ENCODE assay signal across 21 cellular contexts in genomic region chr6:151060742-151061100, GRCh38.
DNase-seq lines count a peak whose midpoint lies in the region; ATAC-seq, FAIRE-seq and TF ChIP-seq lines count a peak whose summit lies in the region.
"Had no signal": no experiment of that assay in that cellular context is flagged by ENCODE, and none has a peak within 500 bp of the region (broad histone marks: within the 10 kb centered on the region; RNA-seq: fewer than 3 reads in every experiment).

No MANE protein-coding gene starts in this region.

- H3K9me3 ChIP-seq in IMR-90 (ENCODE audit: control insufficient read depth, insufficient read depth, low read length), result no peaks in the 10 kb centered on the region
- H3K9me3 ChIP-seq in mammary epithelial cell (replicated peaks; ENCODE audit: insufficient read depth, low read length), result no peaks in the 10 kb centered on the region
- no peaks in the 10 kb centered on the region for H3K9me3 ChIP-seq in HepG2 (ENCODE audit: low read length)
- no peaks in the 10 kb centered on the region for H3K9me3 ChIP-seq in small intestine (ENCODE audit: control insufficient read depth, low read depth)
- no peaks in the 10 kb centered on the region for H3K9me3 ChIP-seq in CD4-positive, alpha-beta memory T cell (ENCODE audit: control insufficient read depth in 1 of 2, low read length in 2 of 2)
- H3K9me3 ChIP-seq: adrenal gland, BE2C, left lung, ovary, spleen, suprapubic skin had no signal

- no peaks in the 10 kb centered on the region for H3K4me1 Mint-ChIP-seq in CD4-positive, alpha-beta memory T cell
- H3K4me1 Mint-ChIP-seq: activated CD4-positive, alpha-beta T cell treated with anti-CD3 and anti-CD28 coated beads for 36 hours; central memory CD8-positive, alpha-beta T cell; endodermal cell had no signal

- H3K36me3 ChIP-seq in IMR-90 (ENCODE audit: control insufficient read depth, insufficient read depth, low read length) (peaks cover 28% of the 10 kb centered on the region), mammary epithelial cell (ENCODE audit: insufficient read depth, low read length) (peaks cover 3% of the 10 kb centered on the region), HepG2 (replicated peaks in 1 of 2; ENCODE audit: control insufficient read depth in 1 of 2, insufficient read depth in 2 of 2, low read length in 2 of 2) (no peaks in the 10 kb centered on the region; a peak in 1 of 5 replicates), small intestine (ENCODE audit: control insufficient read depth in 2 of 2, insufficient read depth in 2 of 2, low read length in 2 of 2) (no peaks in the 10 kb centered on the region)
- H3K36me3 ChIP-seq in CD4-positive, alpha-beta memory T cell (ENCODE audit: insufficient read depth, low read length), result no peaks in the 10 kb centered on the region
- H3K36me3 ChIP-seq: adrenal gland, ovary, suprapubic skin had no signal

- WGBS in IMR-90 (ENCODE audit: extremely low coverage in 2 of 2, insufficient read length in 1 of 2), 2 experiments, result no CpG with 5 or more reads among the region's 5 CpGs
- 98% methylated on average over 5 of the region's 5 CpGs for WGBS in mammary epithelial cell (ENCODE audit: low coverage, missing lambda C conversion rate)
- 89% methylated on average over 5 of the region's 5 CpGs for WGBS in HepG2 (ENCODE audit: low lambda C conversion rate)
- WGBS in small intestine, 3 donors, result 94 to 96% (median 95%) methylated on average over 5 of the region's 5 CpGs

- TF ChIP-seq EP300 in HepG2 (IDR thresholded peaks at IDR 0.05; ENCODE audit: low read depth in 2 of 2, low read length in 2 of 2) (no peak), HepG2 (CRISPR knock-in tag; IDR thresholded peaks at IDR 0.05; ENCODE audit: borderline replicate concordance) (no peak)

- H2BK5ac ChIP-seq in IMR-90 (ENCODE audit: low read depth, low read length, poor library complexity, severe bottlenecking), result peak overlapping the region; percentile 75

- intact Hi-C loops in IMR-90 (cut with micrococcal nuclease), result loop anchor here (10.0 kb wide), 1 partner anchor 166 kb away; no protein-coding TSS in a partner anchor
- intact Hi-C loops in mammary epithelial cell (cut with micrococcal nuclease), result loop anchor here (1.0 kb wide), 2 partner anchors 19 to 24 kb away; no protein-coding TSS in a partner anchor
- intact Hi-C loops in HepG2 (cut with micrococcal nuclease; ENCODE audit: unreplicated experiment), result loop anchor here (10.0 kb wide), 2 partner anchors 46 to 64 kb away; no protein-coding TSS in a partner anchor
- intact Hi-C loops in CD4-positive, alpha-beta memory T cell (cut with micrococcal nuclease), result no loop called here

- in situ Hi-C loops in IMR-90 (cut with MboI; ENCODE audit: low sequenced_read_pairs) (loop anchor here (25.0 kb wide), 1 partner anchor 1223 kb away; no protein-coding TSS in a partner anchor), mammary epithelial cell (cut with MboI; ENCODE audit: low sequenced_read_pairs in 2 of 2) (no loop called here), HepG2 (cut with HindIII; ENCODE audit: extremely low pct_ligation_motif_present, low pct_unique_long_range_greater_than_20kb) (no loop called here)

- H3K9ac ChIP-seq in IMR-90 (ENCODE audit: low read depth, low read length) (no peak overlapping the region), mammary epithelial cell (ENCODE audit: insufficient read depth, low read length) (peak overlapping the region; percentile 30), HepG2 (ENCODE audit: insufficient read depth, low read depth, low read length) (peak overlapping the region; percentile 74)

- no peak for FAIRE-seq in HepG2 (lab: Jason Lieb, UNC)
- FAIRE-seq in small intestine (lab: Jason Lieb, UNC), result no peak
- FAIRE-seq: G401.6 had no signal

- TF ChIP-seq POLR2A in IMR-90 (IDR thresholded peaks at IDR 0.05; ENCODE audit: low read depth, low read length) (no peak), HepG2 (IDR thresholded peaks at IDR 0.05; ENCODE audit: insufficient read depth in 1 of 2, low read depth in 2 of 2, low read length in 2 of 2) (no peak)

- H3K27me3 Mint-ChIP-seq in CD4-positive, alpha-beta memory T cell, result no peaks in the 10 kb centered on the region
- H3K27me3 Mint-ChIP-seq: activated CD4-positive, alpha-beta T cell treated with anti-CD3 and anti-CD28 coated beads for 36 hours; central memory CD8-positive, alpha-beta T cell had no signal

- H3K9me1 ChIP-seq in IMR-90 (ENCODE audit: insufficient read depth, low read length), result peaks cover 29% of the 10 kb centered on the region

- peak overlapping the region; percentile 63 for H3K14ac ChIP-seq in IMR-90 (replicated peaks; ENCODE audit: low read depth, low read length)

- H2AK9ac ChIP-seq in IMR-90 (replicated peaks; ENCODE audit: low read depth, low read length, poor library complexity), result no peak overlapping the region

- H3K27ac ChIP-seq in IMR-90 (ENCODE audit: insufficient read depth, low read length) (peak overlapping the region; percentile 41), mammary epithelial cell (ENCODE audit: insufficient read depth, low read depth, low read length) (peak overlapping the region; percentile 96), HepG2 (ENCODE audit: extremely low read length, insufficient read depth, low read length) (peak overlapping the region; percentile 77), small intestine (ENCODE audit: low read depth in 1 of 2, low read length in 1 of 2) (peak overlapping the region; percentile 33 to 71)
- H3K27ac ChIP-seq in CD4-positive, alpha-beta memory T cell (ENCODE audit: low read depth, low read length), result no peak overlapping the region
- H3K27ac ChIP-seq: left lung, ovary, suprapubic skin had no signal

- DNase-seq in IMR-90, result no peak
- DNase-seq in mammary epithelial cell, result peak; percentile 11
- DNase-seq in HepG2 (ENCODE audit: low spot score), result no peak
- no peak for DNase-seq in small intestine
- no peak for DNase-seq in CD4-positive, alpha-beta memory T cell
- DNase-seq in NCI-H187 (lab: John Stamatoyannopoulos, UW), result no peak
- no peak for DNase-seq in COLO829 (ENCODE audit: low spot score)
- DNase-seq: activated CD4-positive, alpha-beta T cell treated with anti-CD3 and anti-CD28 coated beads for 36 hours; activated gamma-delta T cell; BE2C; endodermal cell; left lung; NCI-H1092; NCI-H524; spleen had no signal

- peaks cover 0 to 2% of the 10 kb centered on the region in 2 donors for H3K36me3 Mint-ChIP-seq in CD4-positive, alpha-beta memory T cell

- H3K4ac ChIP-seq in IMR-90 (ENCODE audit: low read depth, low read length), result peak overlapping the region; percentile 83

- H3K56ac ChIP-seq in IMR-90 (ENCODE audit: extremely low read depth, insufficient read depth, low read length), result peak overlapping the region; percentile 11; the same call in 1 of the 2 replicates

- H4K8ac ChIP-seq in IMR-90 (ENCODE audit: low read depth in 2 of 2, low read length in 2 of 2), result peak overlapping the region; percentile 28 to 62; a peak in 3 of 4 replicates

- ATAC-seq in IMR-90 (ENCODE audit: low read depth) (no peak), HepG2 (no peak), GM19023 (IDR thresholded peaks at IDR 0.05; ENCODE audit: unreplicated experiment) (no peak)
- ATAC-seq: activated CD4-positive, alpha-beta T cell treated with anti-CD3 and anti-CD28 coated beads for 36 hours had no signal

- no peak overlapping the region for H3K27ac Mint-ChIP-seq in CD4-positive, alpha-beta memory T cell
- H3K27ac Mint-ChIP-seq: activated CD4-positive, alpha-beta T cell treated with anti-CD3 and anti-CD28 coated beads for 36 hours had no signal

- peak overlapping the region; percentile 79 for H3K18ac ChIP-seq in IMR-90 (ENCODE audit: low read depth, low read length)

- dilution Hi-C loops in IMR-90 (cut with HindIII; ENCODE audit: low sequenced_read_pairs, unreplicated experiment) (no loop called here), mammary epithelial cell (cut with HindIII; ENCODE audit: low sequenced_read_pairs) (no loop called here)

- 0 out of 2 replicates have a peak, but pooled peaks cover 7% of the 10 kb centered on the region for H4K20me1 ChIP-seq in IMR-90 (ENCODE audit: insufficient read depth, low read length)
- no peaks in the 10 kb centered on the region for H4K20me1 ChIP-seq in mammary epithelial cell (ENCODE audit: insufficient read depth, low read length)
- no peaks in the 10 kb centered on the region for H4K20me1 ChIP-seq in HepG2 (ENCODE audit: insufficient read depth, low read length)

- H3K4me3 Mint-ChIP-seq in CD4-positive, alpha-beta memory T cell, result no peak overlapping the region
- H3K4me3 Mint-ChIP-seq: activated CD4-positive, alpha-beta T cell treated with anti-CD3 and anti-CD28 coated beads for 36 hours; central memory CD8-positive, alpha-beta T cell; endodermal cell had no signal

- H3K4me1 ChIP-seq in IMR-90 (ENCODE audit: control insufficient read depth, insufficient read depth, low read length) (peaks cover 14% of the 10 kb centered on the region), mammary epithelial cell (ENCODE audit: insufficient read depth, low read length) (peaks cover 42% of the 10 kb centered on the region), HepG2 (ENCODE audit: insufficient read depth, low read length) (peaks cover 56% of the 10 kb centered on the region), small intestine (ENCODE audit: control insufficient read depth in 2 of 2, insufficient read depth in 1 of 2, low read depth in 1 of 2, low read length in 1 of 2) (no peaks in the 10 kb centered on the region)
- H3K4me1 ChIP-seq in CD4-positive, alpha-beta memory T cell (ENCODE audit: insufficient read depth, low read length), result no peaks in the 10 kb centered on the region
- H3K4me1 ChIP-seq: BE2C, left lung had no signal

- peak overlapping the region; percentile 50 for H4K5ac ChIP-seq in IMR-90 (ENCODE audit: low read depth, low read length)

- TF ChIP-seq CTCF in IMR-90 (conservative IDR thresholded peaks at IDR 0.05; ENCODE audit: low read depth, low read length) (no peak), mammary epithelial cell (conservative IDR thresholded peaks at IDR 0.05 in 1 of 2, IDR thresholded peaks at IDR 0.05 in 1 of 2; ENCODE audit: extremely low read depth in 1 of 2, insufficient read depth in 1 of 2, low read depth in 1 of 2, low read length in 2 of 2) (no peak), HepG2 (CRISPR knock-in tag; IDR thresholded peaks at IDR 0.05) (no peak)

- H2AFZ ChIP-seq in IMR-90 (replicated peaks; ENCODE audit: low read length, poor library complexity) (no peak overlapping the region), mammary epithelial cell (ENCODE audit: low read depth, low read length) (no peak overlapping the region), HepG2 (ENCODE audit: low read length) (no peak overlapping the region)

- peak overlapping the region; percentile 57 for H2BK120ac ChIP-seq in IMR-90 (ENCODE audit: low read depth, low read length)

- H3K23ac ChIP-seq in IMR-90 (ENCODE audit: low read depth, low read length), result peak overlapping the region; percentile 32

- H3K4me3 ChIP-seq in IMR-90 (ENCODE audit: insufficient read depth, low read depth, low read length), result no peak overlapping the region
- H3K4me3 ChIP-seq in mammary epithelial cell (replicated peaks in 1 of 3; ENCODE audit: insufficient read depth in 1 of 3, low read depth in 2 of 3, low read length in 3 of 3), result no peak overlapping the region
- 0 out of 6 replicates have a peak overlapping the region, but pooled peaks of 1 of the 3 experiments have one; percentile 13 for H3K4me3 ChIP-seq in HepG2 (replicated peaks in 1 of 3; ENCODE audit: insufficient read depth in 1 of 3, low read depth in 2 of 3, low read length in 3 of 3)
- H3K4me3 ChIP-seq in small intestine (ENCODE audit: low read depth in 1 of 2, low read length in 2 of 2), result no peak overlapping the region
- H3K4me3 ChIP-seq in CD4-positive, alpha-beta memory T cell (ENCODE audit: low read length in 2 of 2), result no peak overlapping the region
- H3K4me3 ChIP-seq: adrenal gland, left lung, ovary, spleen, suprapubic skin had no signal

- peaks cover 26 to 61% of the 10 kb centered on the region in 2 experiments for H3K79me1 ChIP-seq in IMR-90 (ENCODE audit: low read depth in 1 of 2, low read length in 2 of 2)

- H3K4me2 ChIP-seq in IMR-90 (ENCODE audit: low read depth, low read length) (peak overlapping the region; percentile 18; the same call in 1 of the 2 replicates), mammary epithelial cell (ENCODE audit: insufficient read depth, low read depth, low read length) (peak overlapping the region; percentile 21), HepG2 (ENCODE audit: low read depth, low read length) (peak overlapping the region; percentile 60)

- no peaks in the 10 kb centered on the region for H3K9me3 Mint-ChIP-seq in CD4-positive, alpha-beta memory T cell
- H3K9me3 Mint-ChIP-seq: central memory CD8-positive, alpha-beta T cell; endodermal cell had no signal

- peak overlapping the region; percentile 42 for H4K91ac ChIP-seq in IMR-90 (ENCODE audit: insufficient read depth, low read depth, low read length)

- POLR2A ChIA-PET in IMR-90 (lab: Charles Lee; ENCODE audit: unreplicated experiment), result no interaction called here
- POLR2A ChIA-PET in HepG2 (lab: Yijun Ruan, JAX), result interaction anchor here (0.6 to 1.7 kb wide), 11 partner anchors 8 to 58 kb away, joined by 3 to 11 read pairs (median 5); no protein-coding TSS in a partner anchor
- POLR2A ChIA-PET in CD4-positive, alpha-beta memory T cell (lab: Charles Lee; ENCODE audit: partially characterized antibody), result no interaction called here

- peak overlapping the region; percentile 86 for H2AK5ac ChIP-seq in IMR-90 (ENCODE audit: low read depth, low read length)

- CTCF ChIA-PET in IMR-90 (lab: Yijun Ruan, JAX) (no interaction called here), mammary epithelial cell (lab: Charles Lee; ENCODE audit: low non-redundant PET) (no interaction called here), HepG2 (lab: Yijun Ruan, JAX; ENCODE audit: low intra/inter-chr PET ratio, low total read pairs) (no interaction called here)
- CTCF ChIA-PET in CD4-positive, alpha-beta memory T cell (lab: Charles Lee; ENCODE audit: partially characterized antibody), result no interaction called here

- TF ChIP-seq RAD21 in IMR-90 (IDR thresholded peaks at IDR 0.05; ENCODE audit: low read length) (no peak), HepG2 (CRISPR knock-in tag; IDR thresholded peaks at IDR 0.05) (no peak)

- H2BK15ac ChIP-seq in IMR-90 (ENCODE audit: low read depth, low read length), result peak overlapping the region; percentile 32; the same call in 2 of the 3 replicates

- peaks cover 3% of the 10 kb centered on the region for H3K79me2 ChIP-seq in mammary epithelial cell (ENCODE audit: insufficient read depth, low read length)
- no peaks in the 10 kb centered on the region for H3K79me2 ChIP-seq in HepG2 (ENCODE audit: insufficient read depth, low read length)

- BruUV-seq in IMR-90 (replicated peaks; lab: Mats Ljungman, UMichigan) (no TSS peak), mammary epithelial cell (replicated peaks; lab: Mats Ljungman, UMichigan) (TSS peak; percentile 73), HepG2 (replicated peaks; lab: Mats Ljungman, UMichigan) (TSS peak; percentile 34)

- H2BK20ac ChIP-seq in IMR-90 (ENCODE audit: low read depth, low read length), result peak overlapping the region; percentile 86

- H3K27me3 ChIP-seq in IMR-90 (ENCODE audit: control insufficient read depth, insufficient read depth, low read length), result no peaks in the 10 kb centered on the region
- no peaks in the 10 kb centered on the region for H3K27me3 ChIP-seq in mammary epithelial cell (ENCODE audit: insufficient read depth, low read length)
- H3K27me3 ChIP-seq in HepG2 (ENCODE audit: control insufficient read depth in 1 of 2, insufficient read depth in 2 of 2, low read length in 2 of 2), result no peaks in the 10 kb centered on the region
- H3K27me3 ChIP-seq in small intestine (ENCODE audit: control insufficient read depth in 2 of 2, insufficient read depth in 2 of 2, low read length in 2 of 2), result no peaks in the 10 kb centered on the region
- no peaks in the 10 kb centered on the region for H3K27me3 ChIP-seq in CD4-positive, alpha-beta memory T cell (ENCODE audit: insufficient read depth, low read length)
- H3K27me3 ChIP-seq: adrenal gland, BE2C, left lung, ovary, spleen, suprapubic skin had no signal
